27 cellular contexts compared by ENCODE assay signal in the genomic region with DNA sequence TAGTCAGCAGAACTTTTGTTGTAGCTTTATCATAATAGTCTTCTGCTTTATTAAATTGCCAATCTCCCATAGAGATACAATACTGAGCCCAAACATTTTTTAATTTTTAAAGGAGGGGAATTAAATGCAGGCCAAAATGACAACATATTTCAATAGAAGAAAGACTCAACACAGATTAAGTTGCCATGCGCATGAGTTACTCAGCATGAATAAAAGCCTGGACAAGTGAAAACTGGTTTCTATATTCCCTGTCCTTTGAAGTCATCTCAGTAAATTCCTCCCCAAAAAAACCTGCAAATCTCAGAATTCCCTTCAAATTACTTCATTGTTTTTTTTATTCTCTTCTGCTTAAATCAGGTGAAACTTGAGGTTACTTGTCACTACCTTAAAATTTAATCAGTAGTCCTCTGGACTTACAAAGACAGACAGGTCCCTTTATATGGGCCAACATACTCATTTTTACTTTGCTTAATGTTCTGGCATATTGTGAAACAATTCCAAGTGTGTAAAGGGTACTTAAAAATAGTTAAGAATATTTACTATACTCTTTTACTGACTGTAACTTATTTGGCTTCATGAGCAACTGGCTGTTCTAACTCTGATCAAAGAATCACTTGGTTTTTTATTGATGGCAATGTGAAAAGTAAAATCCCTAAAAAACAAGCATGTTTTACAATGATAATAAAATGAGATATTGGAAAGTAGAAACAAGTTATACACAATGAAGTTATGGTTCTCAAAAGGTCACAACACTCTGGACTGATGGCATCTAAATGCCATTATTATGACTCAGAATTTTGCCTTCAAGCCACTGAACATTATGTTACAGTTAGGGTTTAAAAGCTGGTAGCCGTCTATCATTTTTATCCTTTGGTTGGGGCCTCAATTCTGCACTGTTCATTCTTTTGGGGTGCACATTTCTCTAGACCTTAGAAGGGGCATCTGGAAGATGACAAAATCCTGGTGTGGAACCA. TPM values are rescaled to one million over a fixed set of nuclear protein-coding genes. Genes with fewer than 3 reads are reported as not detected.
DNase-seq lines count a peak whose midpoint lies in the region; ATAC-seq and TF ChIP-seq lines count a peak whose summit lies in the region.
"Had no signal": no experiment of that assay in that cellular context is flagged by ENCODE, and none has a peak within 500 bp of the region (broad histone marks: within the 10 kb centered on the region; RNA-seq: fewer than 3 reads in every experiment).

No MANE protein-coding gene starts in this region.

- no peak for ATAC-seq in HG03442 (IDR thresholded peaks at IDR 0.05; ENCODE audit: unreplicated experiment)
- ATAC-seq: sciatic nerve, WTC11 had no signal

- H2AFZ ChIP-seq in mammary epithelial cell (ENCODE audit: low read depth, low read length): no peak overlapping the region

- H3K27ac ChIP-seq in mammary epithelial cell (ENCODE audit: insufficient read depth, low read depth, low read length): no peak overlapping the region
- H3K27ac ChIP-seq: BLaER1, dorsolateral prefrontal cortex, HL-60, lower lobe of right lung, suprapubic skin, vagina had no signal

- no peaks in the 10 kb centered on the region for H3K27me3 ChIP-seq in mammary epithelial cell (ENCODE audit: insufficient read depth, low read length)
- H3K27me3 ChIP-seq: BLaER1, dorsolateral prefrontal cortex, suprapubic skin, vagina had no signal

- H3K4me2 ChIP-seq in mammary epithelial cell (ENCODE audit: insufficient read depth, low read depth, low read length): peak overlapping the region; percentile 10
- H3K4me2 ChIP-seq: BLaER1 had no signal

- H3K9me3 ChIP-seq in mammary epithelial cell (replicated peaks; ENCODE audit: insufficient read depth, low read length): no peaks in the 10 kb centered on the region
- H3K9me3 ChIP-seq: BLaER1, lower lobe of right lung, suprapubic skin, vagina had no signal

- intact Hi-C loops in mammary epithelial cell (cut with micrococcal nuclease): loop anchor here (10.0 kb wide), 1 partner anchor 683 kb away; no protein-coding TSS in a partner anchor

- H3K36me3 ChIP-seq in mammary epithelial cell (ENCODE audit: insufficient read depth, low read length): no peaks in the 10 kb centered on the region
- H3K36me3 ChIP-seq: BLaER1, lower lobe of right lung, suprapubic skin, vagina had no signal

- peaks cover 11% of the 10 kb centered on the region for H3K4me1 ChIP-seq in mammary epithelial cell (ENCODE audit: insufficient read depth, low read length)
- H3K4me1 ChIP-seq: BLaER1, lower lobe of right lung, suprapubic skin had no signal

- H3K79me2 ChIP-seq in mammary epithelial cell (ENCODE audit: insufficient read depth, low read length): no peaks in the 10 kb centered on the region

- TF ChIP-seq CTCF in mammary epithelial cell (conservative IDR thresholded peaks at IDR 0.05 in 1 of 2, IDR thresholded peaks at IDR 0.05 in 1 of 2; ENCODE audit: extremely low read depth in 1 of 2, insufficient read depth in 1 of 2, low read depth in 1 of 2, low read length in 2 of 2): no peak

- H3K9ac ChIP-seq in mammary epithelial cell (ENCODE audit: insufficient read depth, low read length): no peak overlapping the region
- H3K9ac ChIP-seq: BLaER1 had no signal

- 8% methylated on average over 2 of the region's 2 CpGs for WGBS in mammary epithelial cell (ENCODE audit: low coverage, missing lambda C conversion rate)

- dilution Hi-C loops in mammary epithelial cell (cut with HindIII; ENCODE audit: low sequenced_read_pairs): no loop called here

- CTCF ChIA-PET in mammary epithelial cell (lab: Charles Lee; ENCODE audit: low non-redundant PET): no interaction called here

- no peaks in the 10 kb centered on the region for H4K20me1 ChIP-seq in mammary epithelial cell (ENCODE audit: insufficient read depth, low read length)
- H4K20me1 ChIP-seq: BLaER1 had no signal

- no TSS peak for BruUV-seq in mammary epithelial cell (replicated peaks; lab: Mats Ljungman, UMichigan)

- DNase-seq in A172 (ENCODE audit: low spot score) (peak; percentile 23), HT1080 (ENCODE audit: low read depth) (peak; percentile 29), mammary epithelial cell (peak; percentile 52), foreskin melanocyte (peak; percentile 79), OCI-M2 (lab: John Stamatoyannopoulos, UW; ENCODE audit: unreplicated experiment) (no peak), NCI-H748 (lab: John Stamatoyannopoulos, UW; ENCODE audit: unreplicated experiment) (no peak), AG08396 (ENCODE audit: low spot score) (no peak)
- DNase-seq: 8988T; activated CD4-positive, alpha-beta T cell treated with anti-CD3 and anti-CD28 coated beads, Interleukin-2, amount 50 U/mL, for 4 hours; activated CD8-positive, alpha-beta memory T cell treated with anti-CD3 and anti-CD28 coated beads, Interleukin-2, amount 50 U/mL, for 48 hours; activated effector memory CD4-positive, alpha-beta T cell treated with anti-CD3 and anti-CD28 coated beads, Interleukin-2, amount 50 U/mL, for 16 hours; dorsolateral prefrontal cortex; erythroblast; glutamatergic neuron; IMR-90; lower lobe of right lung; MM.1S; naive B cell; NCI-H1436 treated with DMSO at 0.1 percent for 48 hours; T-helper 9 cell had no signal

- H3K4me3 ChIP-seq in mammary epithelial cell (replicated peaks in 1 of 3; ENCODE audit: insufficient read depth in 1 of 3, low read depth in 2 of 3, low read length in 3 of 3): no peak overlapping the region
- H3K4me3 ChIP-seq: BLaER1, dorsolateral prefrontal cortex, lower lobe of right lung, suprapubic skin, vagina had no signal

- in situ Hi-C loops in mammary epithelial cell (cut with MboI; ENCODE audit: low sequenced_read_pairs in 2 of 2): loop anchor here (25.0 kb wide), 2 partner anchors 860 to 1010 kb away; no protein-coding TSS in a partner anchor

RNA-seq across cellular contexts. Expression of a gene that starts 49.9 kb away (rescaled TPM):
- not detected in 2 replicates for total RNA-seq in A172 (2014; rRNA removed; shearing (Covaris generic))
- total RNA-seq in HT1080 (2014; rRNA removed; shearing (Covaris generic)): 0.08 and 0.10 TPM in 2 replicates
- polyA plus RNA-seq in HT1080 (2015; cell fraction: cytosol; rRNA removed): 0.12 and 0.19 TPM in 2 replicates
- 0.29 and 1.1 TPM in 2 replicates for polyA plus RNA-seq in HT1080 (2015; cell fraction: nucleus; rRNA removed)
- total RNA-seq in mammary epithelial cell: under 1 TPM in 1 of 2 donors, not detected in 1; 0.50 TPM
- not detected for polyA plus RNA-seq in mammary epithelial cell
- not detected for polyA minus RNA-seq in mammary epithelial cell
- total RNA-seq: IMR-90 had no signal

Comparison
In these comparisons a context has a peak if more than half of its experiments do, and no peak if none do; other contexts are left out.
1. DNase-seq: peak in A172 (single experiment), HT1080 (single experiment), mammary epithelial cell (single experiment) and foreskin melanocyte (single experiment); none in OCI-M2 (single experiment), NCI-H748 (single experiment) and AG08396 (single experiment).